Comparison of ENCODE assay signal across 1 cellular context in the genomic region with DNA sequence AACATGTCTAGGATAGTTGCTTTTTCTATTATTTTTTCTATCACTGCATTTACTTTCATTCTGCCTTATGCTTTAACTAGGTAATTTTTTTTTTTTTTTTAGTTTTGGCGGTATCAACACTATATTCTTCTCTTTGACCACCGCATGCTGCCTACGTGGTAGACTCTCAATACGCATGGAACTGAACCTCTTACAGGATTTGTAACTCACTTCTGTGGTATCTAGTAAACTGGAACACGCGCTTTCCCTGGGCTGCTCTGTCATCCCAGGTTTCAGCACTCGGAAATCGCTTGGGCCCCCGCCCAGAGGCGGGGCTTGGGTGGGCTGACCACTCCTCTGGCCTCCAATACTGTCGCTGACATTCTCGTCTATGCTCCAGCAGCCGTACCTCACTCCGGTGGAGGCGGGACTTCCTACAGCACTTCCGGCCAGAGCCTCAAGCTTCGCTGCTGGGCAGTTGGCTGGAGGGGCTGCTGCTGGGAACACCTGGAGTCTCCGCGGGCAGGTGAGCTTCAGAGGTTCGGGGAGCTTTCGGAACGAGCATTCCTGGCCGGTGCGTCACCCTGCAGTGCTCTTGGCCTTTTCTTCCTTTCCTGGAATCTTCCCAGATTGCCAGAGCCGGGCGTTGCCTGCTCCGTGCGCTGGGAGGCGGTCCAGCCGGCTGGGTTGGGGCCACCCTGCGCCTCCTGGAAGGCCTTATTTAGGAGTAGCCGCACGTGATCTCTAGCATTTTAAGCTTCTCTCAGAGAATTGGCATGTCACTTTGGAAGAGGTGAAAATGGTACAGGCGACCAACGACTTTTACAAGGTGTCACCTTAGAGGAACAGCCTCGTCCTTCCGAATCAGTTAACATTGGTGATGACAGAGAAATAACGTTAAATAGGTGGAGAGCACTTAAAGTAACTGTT.
TF ChIP-seq lines count a peak whose summit lies in the region.

A gene with protein sequence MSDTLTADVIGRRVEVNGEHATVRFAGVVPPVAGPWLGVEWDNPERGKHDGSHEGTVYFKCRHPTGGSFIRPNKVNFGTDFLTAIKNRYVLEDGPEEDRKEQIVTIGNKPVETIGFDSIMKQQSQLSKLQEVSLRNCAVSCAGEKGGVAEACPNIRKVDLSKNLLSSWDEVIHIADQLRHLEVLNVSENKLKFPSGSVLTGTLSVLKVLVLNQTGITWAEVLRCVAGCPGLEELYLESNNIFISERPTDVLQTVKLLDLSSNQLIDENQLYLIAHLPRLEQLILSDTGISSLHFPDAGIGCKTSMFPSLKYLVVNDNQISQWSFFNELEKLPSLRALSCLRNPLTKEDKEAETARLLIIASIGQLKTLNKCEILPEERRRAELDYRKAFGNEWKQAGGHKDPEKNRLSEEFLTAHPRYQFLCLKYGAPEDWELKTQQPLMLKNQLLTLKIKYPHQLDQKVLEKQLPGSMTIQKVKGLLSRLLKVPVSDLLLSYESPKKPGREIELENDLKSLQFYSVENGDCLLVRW (plus strand): TSS at position 428 of the 909 bp plus-strand sequence. CDS start 12,623 bp downstream, outside the sequence.

TF ChIP-seq in K562, 482 proteins besides CTCF, POLR2A, EP300 and RAD21 (continued from another document and continues in another):
- TF ChIP-seq, protein P1, sequence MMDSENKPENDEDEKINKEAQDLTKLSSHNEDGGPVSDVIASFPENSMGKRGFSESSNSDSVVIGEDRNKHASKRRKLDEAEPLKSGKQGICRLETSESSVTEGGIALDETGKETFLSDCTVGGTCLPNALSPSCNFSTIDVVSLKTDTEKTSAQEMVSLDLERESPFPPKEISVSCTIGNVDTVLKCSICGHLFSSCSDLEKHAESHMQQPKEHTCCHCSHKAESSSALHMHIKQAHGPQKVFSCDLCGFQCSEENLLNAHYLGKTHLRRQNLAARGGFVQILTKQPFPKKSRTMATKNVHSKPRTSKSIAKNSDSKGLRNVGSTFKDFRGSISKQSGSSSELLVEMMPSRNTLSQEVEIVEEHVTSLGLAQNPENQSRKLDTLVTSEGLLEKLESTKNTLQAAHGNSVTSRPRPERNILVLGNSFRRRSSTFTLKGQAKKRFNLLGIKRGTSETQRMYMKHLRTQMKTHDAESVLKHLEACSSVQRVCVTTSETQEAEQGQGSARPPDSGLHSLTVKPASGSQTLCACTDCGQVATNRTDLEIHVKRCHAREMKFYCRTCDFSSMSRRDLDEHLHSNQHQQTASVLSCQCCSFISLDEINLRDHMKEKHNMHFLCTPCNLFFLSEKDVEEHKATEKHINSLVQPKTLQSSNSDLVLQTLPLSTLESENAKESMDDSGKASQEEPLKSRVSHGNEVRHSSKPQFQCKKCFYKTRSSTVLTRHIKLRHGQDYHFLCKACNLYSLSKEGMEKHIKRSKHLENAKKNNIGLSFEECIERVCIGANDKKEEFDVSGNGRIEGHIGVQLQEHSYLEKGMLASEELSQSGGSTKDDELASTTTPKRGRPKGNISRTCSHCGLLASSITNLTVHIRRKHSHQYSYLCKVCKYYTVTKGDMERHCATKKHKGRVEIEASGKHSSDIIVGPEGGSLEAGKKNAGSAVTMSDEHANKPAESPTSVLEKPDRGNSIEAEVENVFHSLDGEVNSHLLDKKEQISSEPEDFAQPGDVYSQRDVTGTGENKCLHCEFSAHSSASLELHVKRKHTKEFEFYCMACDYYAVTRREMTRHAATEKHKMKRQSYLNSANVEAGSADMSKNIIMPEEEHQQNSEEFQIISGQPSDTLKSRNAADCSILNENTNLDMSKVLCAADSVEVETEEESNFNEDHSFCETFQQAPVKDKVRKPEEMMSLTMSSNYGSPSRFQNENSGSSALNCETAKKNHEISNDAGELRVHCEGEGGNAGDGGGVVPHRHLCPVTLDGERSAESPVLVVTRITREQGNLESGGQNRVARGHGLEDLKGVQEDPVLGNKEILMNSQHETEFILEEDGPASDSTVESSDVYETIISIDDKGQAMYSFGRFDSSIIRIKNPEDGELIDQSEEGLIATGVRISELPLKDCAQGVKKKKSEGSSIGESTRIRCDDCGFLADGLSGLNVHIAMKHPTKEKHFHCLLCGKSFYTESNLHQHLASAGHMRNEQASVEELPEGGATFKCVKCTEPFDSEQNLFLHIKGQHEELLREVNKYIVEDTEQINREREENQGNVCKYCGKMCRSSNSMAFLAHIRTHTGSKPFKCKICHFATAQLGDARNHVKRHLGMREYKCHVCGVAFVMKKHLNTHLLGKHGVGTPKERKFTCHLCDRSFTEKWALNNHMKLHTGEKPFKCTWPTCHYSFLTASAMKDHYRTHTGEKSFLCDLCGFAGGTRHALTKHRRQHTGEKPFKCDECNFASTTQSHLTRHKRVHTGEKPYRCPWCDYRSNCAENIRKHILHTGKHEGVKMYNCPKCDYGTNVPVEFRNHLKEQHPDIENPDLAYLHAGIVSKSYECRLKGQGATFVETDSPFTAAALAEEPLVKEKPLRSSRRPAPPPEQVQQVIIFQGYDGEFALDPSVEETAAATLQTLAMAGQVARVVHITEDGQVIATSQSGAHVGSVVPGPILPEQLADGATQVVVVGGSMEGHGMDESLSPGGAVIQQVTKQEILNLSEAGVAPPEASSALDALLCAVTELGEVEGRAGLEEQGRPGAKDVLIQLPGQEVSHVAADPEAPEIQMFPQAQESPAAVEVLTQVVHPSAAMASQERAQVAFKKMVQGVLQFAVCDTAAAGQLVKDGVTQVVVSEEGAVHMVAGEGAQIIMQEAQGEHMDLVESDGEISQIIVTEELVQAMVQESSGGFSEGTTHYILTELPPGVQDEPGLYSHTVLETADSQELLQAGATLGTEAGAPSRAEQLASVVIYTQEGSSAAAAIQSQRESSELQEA (IDR thresholded peaks at IDR 0.05; ENCODE audit: low read depth) = no peak
- TF ChIP-seq MAZ (CRISPR knock-in tag; conservative IDR thresholded peaks at IDR 0.05 in 1 of 2, IDR thresholded peaks at IDR 0.05 in 1 of 2) (peak; percentile 87 to 93), L3MBTL2 (IDR thresholded peaks at IDR 0.05) (peak; percentile 78), ZNF436 (CRISPR knock-in tag; IDR thresholded peaks at IDR 0.05) (no peak), EHMT2 (IDR thresholded peaks at IDR 0.05) (no peak), XRCC5 (IDR thresholded peaks at IDR 0.05; ENCODE audit: low read depth, low read length) (0 out of 2 replicates have a peak, but pooled peaks have one; percentile 33), LEF1 (IDR thresholded peaks at IDR 0.05) (peak; percentile 71), EP400 (IDR thresholded peaks at IDR 0.05) (peak; percentile 93), RBFOX2 (IDR thresholded peaks at IDR 0.05; ENCODE audit: low read depth, low read length) (peak; percentile 96), ZNF263 (CRISPR knock-in tag; IDR thresholded peaks at IDR 0.05; ENCODE audit: borderline replicate concordance) (peak; percentile 52; the same call in 1 of the 2 replicates), RAD51 (IDR thresholded peaks at IDR 0.05; ENCODE audit: borderline replicate concordance, low read depth) (peak; percentile 87), TGIF2 (CRISPR knock-in tag; IDR thresholded peaks at IDR 0.05) (peak; percentile 11; the same call in 1 of the 2 replicates), BRD4 (IDR thresholded peaks at IDR 0.05) (no peak), ZBTB17 (CRISPR knock-in tag; IDR thresholded peaks at IDR 0.05) (peak; percentile 92), BACH1 (tag; IDR thresholded peaks at IDR 0.05) (no peak)
- TF ChIP-seq, protein P2, sequence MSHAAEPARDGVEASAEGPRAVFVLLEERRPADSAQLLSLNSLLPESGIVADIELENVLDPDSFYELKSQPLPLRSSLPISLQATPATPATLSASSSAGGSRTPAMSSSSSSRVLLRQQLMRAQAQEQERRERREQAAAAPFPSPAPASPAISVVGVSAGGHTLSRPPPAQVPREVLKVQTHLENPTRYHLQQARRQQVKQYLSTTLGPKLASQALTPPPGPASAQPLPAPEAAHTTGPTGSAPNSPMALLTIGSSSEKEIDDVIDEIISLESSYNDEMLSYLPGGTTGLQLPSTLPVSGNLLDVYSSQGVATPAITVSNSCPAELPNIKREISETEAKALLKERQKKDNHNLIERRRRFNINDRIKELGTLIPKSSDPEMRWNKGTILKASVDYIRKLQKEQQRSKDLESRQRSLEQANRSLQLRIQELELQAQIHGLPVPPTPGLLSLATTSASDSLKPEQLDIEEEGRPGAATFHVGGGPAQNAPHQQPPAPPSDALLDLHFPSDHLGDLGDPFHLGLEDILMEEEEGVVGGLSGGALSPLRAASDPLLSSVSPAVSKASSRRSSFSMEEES (CRISPR knock-in tag; IDR thresholded peaks at IDR 0.05) = peak; percentile 61
- TF ChIP-seq, protein P3, sequence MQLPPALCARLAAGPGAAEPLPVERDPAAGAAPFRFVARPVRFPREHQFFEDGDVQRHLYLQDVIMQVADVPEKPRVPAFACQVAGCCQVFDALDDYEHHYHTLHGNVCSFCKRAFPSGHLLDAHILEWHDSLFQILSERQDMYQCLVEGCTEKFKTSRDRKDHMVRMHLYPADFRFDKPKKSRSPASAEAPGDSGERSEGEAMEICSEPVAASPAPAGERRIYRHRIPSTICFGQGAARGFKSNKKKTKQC (CRISPR knock-in tag; IDR thresholded peaks at IDR 0.05) = peak; percentile 51; the same call in 1 of the 2 replicates
- TF ChIP-seq, protein P4, sequence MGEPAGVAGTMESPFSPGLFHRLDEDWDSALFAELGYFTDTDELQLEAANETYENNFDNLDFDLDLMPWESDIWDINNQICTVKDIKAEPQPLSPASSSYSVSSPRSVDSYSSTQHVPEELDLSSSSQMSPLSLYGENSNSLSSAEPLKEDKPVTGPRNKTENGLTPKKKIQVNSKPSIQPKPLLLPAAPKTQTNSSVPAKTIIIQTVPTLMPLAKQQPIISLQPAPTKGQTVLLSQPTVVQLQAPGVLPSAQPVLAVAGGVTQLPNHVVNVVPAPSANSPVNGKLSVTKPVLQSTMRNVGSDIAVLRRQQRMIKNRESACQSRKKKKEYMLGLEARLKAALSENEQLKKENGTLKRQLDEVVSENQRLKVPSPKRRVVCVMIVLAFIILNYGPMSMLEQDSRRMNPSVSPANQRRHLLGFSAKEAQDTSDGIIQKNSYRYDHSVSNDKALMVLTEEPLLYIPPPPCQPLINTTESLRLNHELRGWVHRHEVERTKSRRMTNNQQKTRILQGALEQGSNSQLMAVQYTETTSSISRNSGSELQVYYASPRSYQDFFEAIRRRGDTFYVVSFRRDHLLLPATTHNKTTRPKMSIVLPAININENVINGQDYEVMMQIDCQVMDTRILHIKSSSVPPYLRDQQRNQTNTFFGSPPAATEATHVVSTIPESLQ (CRISPR knock-in tag; IDR thresholded peaks at IDR 0.05) = peak; percentile 92
- TF ChIP-seq, protein P5, sequence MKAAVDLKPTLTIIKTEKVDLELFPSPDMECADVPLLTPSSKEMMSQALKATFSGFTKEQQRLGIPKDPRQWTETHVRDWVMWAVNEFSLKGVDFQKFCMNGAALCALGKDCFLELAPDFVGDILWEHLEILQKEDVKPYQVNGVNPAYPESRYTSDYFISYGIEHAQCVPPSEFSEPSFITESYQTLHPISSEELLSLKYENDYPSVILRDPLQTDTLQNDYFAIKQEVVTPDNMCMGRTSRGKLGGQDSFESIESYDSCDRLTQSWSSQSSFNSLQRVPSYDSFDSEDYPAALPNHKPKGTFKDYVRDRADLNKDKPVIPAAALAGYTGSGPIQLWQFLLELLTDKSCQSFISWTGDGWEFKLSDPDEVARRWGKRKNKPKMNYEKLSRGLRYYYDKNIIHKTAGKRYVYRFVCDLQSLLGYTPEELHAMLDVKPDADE (conservative IDR thresholded peaks at IDR 0.05; ENCODE audit: control insufficient read depth, low read depth, low read length) = peak; percentile 85
- TF ChIP-seq, protein P6, sequence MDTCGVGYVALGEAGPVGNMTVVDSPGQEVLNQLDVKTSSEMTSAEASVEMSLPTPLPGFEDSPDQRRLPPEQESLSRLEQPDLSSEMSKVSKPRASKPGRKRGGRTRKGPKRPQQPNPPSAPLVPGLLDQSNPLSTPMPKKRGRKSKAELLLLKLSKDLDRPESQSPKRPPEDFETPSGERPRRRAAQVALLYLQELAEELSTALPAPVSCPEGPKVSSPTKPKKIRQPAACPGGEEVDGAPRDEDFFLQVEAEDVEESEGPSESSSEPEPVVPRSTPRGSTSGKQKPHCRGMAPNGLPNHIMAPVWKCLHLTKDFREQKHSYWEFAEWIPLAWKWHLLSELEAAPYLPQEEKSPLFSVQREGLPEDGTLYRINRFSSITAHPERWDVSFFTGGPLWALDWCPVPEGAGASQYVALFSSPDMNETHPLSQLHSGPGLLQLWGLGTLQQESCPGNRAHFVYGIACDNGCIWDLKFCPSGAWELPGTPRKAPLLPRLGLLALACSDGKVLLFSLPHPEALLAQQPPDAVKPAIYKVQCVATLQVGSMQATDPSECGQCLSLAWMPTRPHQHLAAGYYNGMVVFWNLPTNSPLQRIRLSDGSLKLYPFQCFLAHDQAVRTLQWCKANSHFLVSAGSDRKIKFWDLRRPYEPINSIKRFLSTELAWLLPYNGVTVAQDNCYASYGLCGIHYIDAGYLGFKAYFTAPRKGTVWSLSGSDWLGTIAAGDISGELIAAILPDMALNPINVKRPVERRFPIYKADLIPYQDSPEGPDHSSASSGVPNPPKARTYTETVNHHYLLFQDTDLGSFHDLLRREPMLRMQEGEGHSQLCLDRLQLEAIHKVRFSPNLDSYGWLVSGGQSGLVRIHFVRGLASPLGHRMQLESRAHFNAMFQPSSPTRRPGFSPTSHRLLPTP (IDR thresholded peaks at IDR 0.05; ENCODE audit: borderline replicate concordance, extremely low read depth, insufficient read length) = no peak
- TF ChIP-seq, protein P7, sequence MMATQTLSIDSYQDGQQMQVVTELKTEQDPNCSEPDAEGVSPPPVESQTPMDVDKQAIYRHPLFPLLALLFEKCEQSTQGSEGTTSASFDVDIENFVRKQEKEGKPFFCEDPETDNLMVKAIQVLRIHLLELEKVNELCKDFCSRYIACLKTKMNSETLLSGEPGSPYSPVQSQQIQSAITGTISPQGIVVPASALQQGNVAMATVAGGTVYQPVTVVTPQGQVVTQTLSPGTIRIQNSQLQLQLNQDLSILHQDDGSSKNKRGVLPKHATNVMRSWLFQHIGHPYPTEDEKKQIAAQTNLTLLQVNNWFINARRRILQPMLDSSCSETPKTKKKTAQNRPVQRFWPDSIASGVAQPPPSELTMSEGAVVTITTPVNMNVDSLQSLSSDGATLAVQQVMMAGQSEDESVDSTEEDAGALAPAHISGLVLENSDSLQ (IDR thresholded peaks at IDR 0.05) = peak; percentile 95
- TF ChIP-seq, protein P8, sequence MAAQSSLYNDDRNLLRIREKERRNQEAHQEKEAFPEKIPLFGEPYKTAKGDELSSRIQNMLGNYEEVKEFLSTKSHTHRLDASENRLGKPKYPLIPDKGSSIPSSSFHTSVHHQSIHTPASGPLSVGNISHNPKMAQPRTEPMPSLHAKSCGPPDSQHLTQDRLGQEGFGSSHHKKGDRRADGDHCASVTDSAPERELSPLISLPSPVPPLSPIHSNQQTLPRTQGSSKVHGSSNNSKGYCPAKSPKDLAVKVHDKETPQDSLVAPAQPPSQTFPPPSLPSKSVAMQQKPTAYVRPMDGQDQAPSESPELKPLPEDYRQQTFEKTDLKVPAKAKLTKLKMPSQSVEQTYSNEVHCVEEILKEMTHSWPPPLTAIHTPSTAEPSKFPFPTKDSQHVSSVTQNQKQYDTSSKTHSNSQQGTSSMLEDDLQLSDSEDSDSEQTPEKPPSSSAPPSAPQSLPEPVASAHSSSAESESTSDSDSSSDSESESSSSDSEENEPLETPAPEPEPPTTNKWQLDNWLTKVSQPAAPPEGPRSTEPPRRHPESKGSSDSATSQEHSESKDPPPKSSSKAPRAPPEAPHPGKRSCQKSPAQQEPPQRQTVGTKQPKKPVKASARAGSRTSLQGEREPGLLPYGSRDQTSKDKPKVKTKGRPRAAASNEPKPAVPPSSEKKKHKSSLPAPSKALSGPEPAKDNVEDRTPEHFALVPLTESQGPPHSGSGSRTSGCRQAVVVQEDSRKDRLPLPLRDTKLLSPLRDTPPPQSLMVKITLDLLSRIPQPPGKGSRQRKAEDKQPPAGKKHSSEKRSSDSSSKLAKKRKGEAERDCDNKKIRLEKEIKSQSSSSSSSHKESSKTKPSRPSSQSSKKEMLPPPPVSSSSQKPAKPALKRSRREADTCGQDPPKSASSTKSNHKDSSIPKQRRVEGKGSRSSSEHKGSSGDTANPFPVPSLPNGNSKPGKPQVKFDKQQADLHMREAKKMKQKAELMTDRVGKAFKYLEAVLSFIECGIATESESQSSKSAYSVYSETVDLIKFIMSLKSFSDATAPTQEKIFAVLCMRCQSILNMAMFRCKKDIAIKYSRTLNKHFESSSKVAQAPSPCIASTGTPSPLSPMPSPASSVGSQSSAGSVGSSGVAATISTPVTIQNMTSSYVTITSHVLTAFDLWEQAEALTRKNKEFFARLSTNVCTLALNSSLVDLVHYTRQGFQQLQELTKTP (IDR thresholded peaks at IDR 0.05; ENCODE audit: low read depth in 1 of 2, partially characterized antibody in 2 of 2) = peak in 1 of 2 experiments; percentile 46
